Comparison of ENCODE assay signal across 8 cellular contexts in the genomic region with DNA sequence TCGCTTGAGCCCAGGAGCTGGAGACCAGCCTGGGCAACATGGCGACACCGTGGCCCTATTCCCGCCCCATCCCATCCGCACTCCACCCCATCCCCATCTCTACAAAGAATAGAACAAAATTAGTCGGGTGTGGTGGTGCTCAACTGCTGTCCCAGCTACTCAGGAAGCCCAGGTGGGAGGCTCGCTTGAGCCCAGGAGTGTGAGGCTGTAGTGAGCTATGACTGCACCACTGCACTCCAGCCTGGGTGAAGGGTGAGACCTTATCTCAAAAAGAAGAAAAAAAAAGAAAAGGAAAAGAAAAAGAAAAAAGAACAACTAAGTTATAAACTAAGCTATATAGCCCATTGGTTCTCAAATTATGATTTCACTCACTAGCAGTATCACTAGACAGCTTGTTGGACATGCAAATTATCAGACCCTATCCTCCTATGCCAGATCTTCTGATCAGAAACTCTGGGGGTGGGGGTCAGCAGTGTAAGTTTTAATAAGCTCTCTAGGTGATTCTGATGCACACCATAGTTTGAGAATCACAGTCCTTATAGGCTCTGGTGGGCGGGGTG. TPM values are rescaled to one million over a fixed set of nuclear protein-coding genes. Genes with fewer than 3 reads are reported as not detected.
DNase-seq lines count a peak whose midpoint lies in the region; ATAC-seq, FAIRE-seq and TF ChIP-seq lines count a peak whose summit lies in the region.

No MANE protein-coding gene starts in this region.

- no peaks in the 10 kb centered on the region for H3K9me3 ChIP-seq in breast epithelium

- H3K4me3 ChIP-seq in breast epithelium, result peak overlapping the region; percentile 80 to 96 (median 88)

- peak overlapping the region in 1 of 2 donors; percentile 97 for H3K27ac ChIP-seq in breast epithelium

- intact Hi-C loops in CD14-positive monocyte (cut with micrococcal nuclease) (loop anchor here (2.0 to 5.0 kb wide), 3 partner anchors 60 to 785 kb away; a partner anchor contains a TSS), breast epithelium (cut with DNase I; ENCODE audit: low total_unique reads) (no loop called here), natural killer cell (cut with micrococcal nuclease) (loop anchor here (1.0 to 2.0 kb wide), 2 partner anchors 24 to 154 kb away; a partner anchor contains a TSS)

- H3K36me3 Mint-ChIP-seq in CD14-positive monocyte (peaks cover 10% of the 10 kb centered on the region in 2 donors), natural killer cell (no peaks in the 10 kb centered on the region)

- no peak for DNase-seq in CD14-positive monocyte (ENCODE audit: low spot score)
- no peak for DNase-seq in breast epithelium (ENCODE audit: low spot score in 2 of 2)
- no peak for DNase-seq in natural killer cell
- DNase-seq in stimulated activated CD4-positive, alpha-beta T cell treated with anti-CD3 and anti-CD28 coated beads, Interleukin-4, amount 100 ng/mL, for 1 hour, result no peak
- no peak for DNase-seq in H54 (ENCODE audit: insufficient read length, low spot score)
- DNase-seq in RCC 7860 (ENCODE audit: low spot score), result no peak
- no peak for DNase-seq in NCI-H446 treated with DMSO at 0.1 percent for 48 hours (lab: John Stamatoyannopoulos, UW)

- no peaks in the 10 kb centered on the region for H3K27me3 ChIP-seq in breast epithelium

- peak overlapping the region in 4 of 7 donors; percentile 96 to 99 (median 99) for H3K27ac Mint-ChIP-seq in CD14-positive monocyte
- H3K27ac Mint-ChIP-seq in natural killer cell, result peak overlapping the region; percentile 85 to 98

- FAIRE-seq in H54 (lab: Jason Lieb, UNC) (no peak), RCC 7860 (lab: Jason Lieb, UNC) (no peak)

- peaks cover 5 to 6% of the 10 kb centered on the region in 2 donors for H3K4me1 ChIP-seq in breast epithelium

- H3K9me3 Mint-ChIP-seq in CD14-positive monocyte (peaks cover 0 to 2% (median 0%) of the 10 kb centered on the region in 7 donors), natural killer cell (no peaks in the 10 kb centered on the region)

- H3K4me3 Mint-ChIP-seq in CD14-positive monocyte, result peak overlapping the region; percentile 94 to 99
- H3K4me3 Mint-ChIP-seq in natural killer cell, result peak overlapping the region; percentile 100

- TF ChIP-seq POLR2A in breast epithelium (IDR thresholded peaks at IDR 0.05), result no peak
- TF ChIP-seq POLR2A in H54 (IDR thresholded peaks at IDR 0.05; ENCODE audit: low read depth, low read length), result no peak

- no peak for TF ChIP-seq CTCF in CD14-positive monocyte (IDR thresholded peaks at IDR 0.05)
- no peak for TF ChIP-seq CTCF in breast epithelium (IDR thresholded peaks at IDR 0.05)
- TF ChIP-seq CTCF in natural killer cell (IDR thresholded peaks at IDR 0.05), result no peak

- ATAC-seq in HG03442 (IDR thresholded peaks at IDR 0.05; ENCODE audit: unreplicated experiment), result peak; percentile 1
- no peak for ATAC-seq in natural killer cell

- peaks cover 0 to 3% (median 1%) of the 10 kb centered on the region in 3 donors for H3K27me3 Mint-ChIP-seq in CD14-positive monocyte (ENCODE audit: low read depth in 3 of 3)
- H3K27me3 Mint-ChIP-seq in natural killer cell (ENCODE audit: low read depth in 2 of 2), result no peaks in the 10 kb centered on the region

- no peaks in the 10 kb centered on the region for H3K36me3 ChIP-seq in breast epithelium

- H3K4me1 Mint-ChIP-seq in CD14-positive monocyte (peaks cover 36% of the 10 kb centered on the region), natural killer cell (peaks cover 30 to 31% of the 10 kb centered on the region in 2 donors)

RNA-seq across cellular contexts. Expression of a gene that starts 0.5 kb away (rescaled TPM):
- 10 to 100 TPM; 19.9 to 26.6 TPM for polyA plus RNA-seq in CD14-positive monocyte
- total RNA-seq in breast epithelium (10 to 100 TPM; 56.6 to 72.3 (median 60.6) TPM), natural killer cell (100 to 1,000 TPM; 157 to 182 (median 163) TPM)

RNA-seq across cellular contexts. Expression of a gene that starts 59.4 kb away (rescaled TPM):
- polyA plus RNA-seq in CD14-positive monocyte, result 10 to 100 TPM; 35.7 to 42.7 TPM
- 100 to 1,000 TPM in 1 of 3 donors, 10 to 100 TPM in 2; 66.9 to 105 (median 88.4) TPM for total RNA-seq in breast epithelium
- total RNA-seq in natural killer cell, result 1 to 10 TPM; 7.1 to 8.3 (median 7.7) TPM

Comparison
In these comparisons a context has a peak if more than half of its experiments do, and no peak if none do; other contexts are left out.
1. RNA of a gene that starts 59.4 kb away (total RNA-seq): 66.9 to 105 TPM in breast epithelium; 7.1 to 8.3 TPM in natural killer cell; every median in the first group is over 4 times any median in the second.